8 cellular contexts compared by ENCODE assay signal in the genomic region with DNA sequence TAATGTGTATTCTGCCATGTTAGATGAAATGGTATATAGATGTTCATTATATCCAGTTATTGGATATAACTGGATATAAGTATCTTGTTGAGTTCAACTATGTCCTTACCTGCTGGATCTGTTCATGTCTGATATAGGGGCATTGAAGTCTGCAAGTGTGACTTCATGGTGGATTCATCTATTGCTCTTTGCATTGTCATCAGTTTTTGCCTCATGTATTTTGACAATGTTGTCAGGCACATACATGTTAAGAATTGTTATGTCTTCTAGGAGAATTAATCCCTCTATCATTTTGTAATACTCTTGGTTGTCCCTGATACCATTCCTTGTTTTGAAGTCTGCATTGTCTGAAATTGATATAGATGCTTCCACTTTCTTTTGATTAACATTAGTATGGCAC. TPM values are rescaled to one million over a fixed set of nuclear protein-coding genes. Genes with fewer than 3 reads are reported as not detected.
"Had no signal": no experiment of that assay in that cellular context is flagged by ENCODE, and none has a peak within 500 bp of the region (broad histone marks: within the 10 kb centered on the region; RNA-seq: fewer than 3 reads in every experiment).

No MANE protein-coding gene starts in this region.

- H3K9ac ChIP-seq: KMS-11 had no signal

- DNase-seq: IMR-90, KBM-7, KG1 had no signal

- FAIRE-seq: HTR-8/SVneo had no signal

- H3K27ac ChIP-seq: HL-60, KMS-11 had no signal

- H3K4me2 ChIP-seq: KMS-11 had no signal

RNA-seq across cellular contexts. Expression of a gene that starts 48.3 kb away (rescaled TPM):
- total RNA-seq: HT-29, HT1080 had no signal
